Comparison of ENCODE assay signal across 29 cellular contexts in the genomic region with DNA sequence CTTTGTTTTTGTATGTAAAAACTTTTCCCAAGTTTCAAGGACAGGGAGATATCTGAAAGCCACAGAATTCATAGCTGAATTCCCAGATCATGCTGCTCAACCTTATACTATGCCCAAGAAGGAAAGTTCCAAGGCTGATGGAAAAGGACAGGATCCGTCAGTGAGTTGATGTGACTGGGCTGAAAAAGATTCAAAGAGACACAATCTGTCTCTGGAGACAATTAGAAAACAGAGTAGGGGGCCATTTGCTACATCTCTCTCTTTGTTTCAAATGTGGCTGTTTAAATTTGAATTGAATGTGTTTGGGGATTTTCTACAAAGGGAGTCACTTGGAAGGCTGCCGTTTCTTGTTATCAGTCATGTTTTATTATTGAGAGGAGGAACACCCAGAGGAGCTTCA.
"Had no signal": no experiment of that assay in that cellular context is flagged by ENCODE, and none has a peak within 500 bp of the region (broad histone marks: within the 10 kb centered on the region; RNA-seq: fewer than 3 reads in every experiment).

No MANE protein-coding gene starts in this region.

- H3K4me3 Mint-ChIP-seq: activated CD4-positive, alpha-beta memory T cell treated with anti-CD3 and anti-CD28 coated beads, Interleukin-2, amount 10 ng/mL, durations not matched to agents 7 days and 5 days; activated CD4-positive, alpha-beta T cell treated with anti-CD3 and anti-CD28 coated beads, Interleukin-2, amount 10 ng/mL, durations not matched to agents 7 days and 5 days; activated naive CD4-positive, alpha-beta T cell treated with anti-CD3 and anti-CD28 coated beads, Interleukin-2, amount 10 ng/mL, durations not matched to agents 7 days and 5 days; activated naive CD8-positive, alpha-beta T cell treated with anti-CD3 and anti-CD28 coated beads, Interleukin-2, amount 10 ng/mL, durations not matched to agents 7 days and 5 days; activated T-cell treated with anti-CD3 and anti-CD28 coated beads, Interleukin-2, amount 50 U/mL, for 24 hours; activated T-cell treated with anti-CD3 and anti-CD28 coated beads, Interleukin-2, amount 50 U/mL, for 72 hours; brain had no signal

- H3K27ac Mint-ChIP-seq: activated CD4-positive, alpha-beta memory T cell treated with anti-CD3 and anti-CD28 coated beads, Interleukin-2, amount 10 ng/mL, durations not matched to agents 7 days and 5 days; activated CD4-positive, alpha-beta T cell treated with anti-CD3 and anti-CD28 coated beads, Interleukin-2, amount 10 ng/mL, durations not matched to agents 7 days and 5 days; activated naive CD4-positive, alpha-beta T cell treated with anti-CD3 and anti-CD28 coated beads, Interleukin-2, amount 10 ng/mL, durations not matched to agents 7 days and 5 days; activated naive CD4-positive, alpha-beta T cell treated with anti-CD3 and anti-CD28 coated beads, Interleukin-2, amount 50 U/mL, for 72 hours; activated naive CD8-positive, alpha-beta T cell treated with anti-CD3 and anti-CD28 coated beads, Interleukin-2, amount 10 ng/mL, durations not matched to agents 7 days and 5 days; activated T-cell treated with anti-CD3 and anti-CD28 coated beads, Interleukin-2, amount 50 U/mL, for 24 hours; activated T-cell treated with anti-CD3 and anti-CD28 coated beads, Interleukin-2, amount 50 U/mL, for 72 hours; brain had no signal

- H3K27ac ChIP-seq: ascending aorta, breast epithelium, cardiac muscle cell, colonic mucosa, esophagus muscularis mucosa, foreskin keratinocyte, gastrocnemius medialis, heart left ventricle had no signal

- H3K9me3 ChIP-seq: ascending aorta, breast epithelium, colonic mucosa, esophagus muscularis mucosa, gastrocnemius medialis had no signal

- H3K27me3 ChIP-seq: ascending aorta, breast epithelium, cardiac muscle cell, colonic mucosa, esophagus muscularis mucosa, foreskin keratinocyte, gastrocnemius medialis, heart left ventricle had no signal

- H3K9me3 Mint-ChIP-seq: activated CD4-positive, alpha-beta T cell treated with anti-CD3 and anti-CD28 coated beads, Interleukin-2, amount 10 ng/mL, durations not matched to agents 7 days and 5 days; activated naive CD4-positive, alpha-beta T cell treated with anti-CD3 and anti-CD28 coated beads, Interleukin-2, amount 10 ng/mL, durations not matched to agents 7 days and 5 days had no signal

- H3K36me3 ChIP-seq: ascending aorta, breast epithelium, cardiac muscle cell, colonic mucosa, esophagus muscularis mucosa, gastrocnemius medialis, heart left ventricle had no signal

- ATAC-seq: activated naive CD4-positive, alpha-beta T cell treated with anti-CD3 and anti-CD28 coated beads, Interleukin-2, amount 50 U/mL, for 72 hours; activated T-cell treated with anti-CD3 and anti-CD28 coated beads, Interleukin-2, amount 50 U/mL, for 72 hours; foreskin keratinocyte; gastrocnemius medialis; heart left ventricle had no signal

- H3K36me3 Mint-ChIP-seq: activated naive CD4-positive, alpha-beta T cell treated with anti-CD3 and anti-CD28 coated beads, Interleukin-2, amount 10 ng/mL, durations not matched to agents 7 days and 5 days; activated naive CD4-positive, alpha-beta T cell treated with anti-CD3 and anti-CD28 coated beads, Interleukin-2, amount 50 U/mL, for 72 hours; activated naive CD8-positive, alpha-beta T cell treated with anti-CD3 and anti-CD28 coated beads, Interleukin-2, amount 10 ng/mL, durations not matched to agents 7 days and 5 days; brain had no signal

- H3K4me1 Mint-ChIP-seq: activated CD4-positive, alpha-beta memory T cell treated with anti-CD3 and anti-CD28 coated beads, Interleukin-2, amount 10 ng/mL, durations not matched to agents 7 days and 5 days; activated CD4-positive, alpha-beta T cell treated with anti-CD3 and anti-CD28 coated beads, Interleukin-2, amount 10 ng/mL, durations not matched to agents 7 days and 5 days; activated naive CD4-positive, alpha-beta T cell treated with anti-CD3 and anti-CD28 coated beads, Interleukin-2, amount 10 ng/mL, durations not matched to agents 7 days and 5 days; activated naive CD8-positive, alpha-beta T cell treated with anti-CD3 and anti-CD28 coated beads, Interleukin-2, amount 10 ng/mL, durations not matched to agents 7 days and 5 days had no signal

- DNase-seq: activated CD4-positive, alpha-beta memory T cell treated with anti-CD3 and anti-CD28 coated beads, Interleukin-2, amount 10 ng/mL, durations not matched to agents 7 days and 5 days; activated CD4-positive, alpha-beta T cell treated with anti-CD3 and anti-CD28 coated beads for 1 hour; activated CD4-positive, alpha-beta T cell treated with anti-CD3 and anti-CD28 coated beads for 4 hours; activated CD4-positive, alpha-beta T cell treated with anti-CD3 and anti-CD28 coated beads, Interleukin-2, amount 10 ng/mL, durations not matched to agents 7 days and 5 days; activated CD4-positive, alpha-beta T cell treated with anti-CD3 and anti-CD28 coated beads, Interleukin-2, amount 50 U/mL, for 4 hours; activated CD8-positive, alpha-beta memory T cell treated with anti-CD3 and anti-CD28 coated beads, Interleukin-2, amount 50 U/mL, for 48 hours; activated gamma-delta T cell; activated naive CD4-positive, alpha-beta T cell; activated naive CD4-positive, alpha-beta T cell treated with anti-CD3 and anti-CD28 coated beads, Interleukin-2, amount 10 ng/mL, durations not matched to agents 7 days and 5 days; activated naive CD8-positive, alpha-beta T cell treated with anti-CD3 and anti-CD28 coated beads, Interleukin-2, amount 10 ng/mL, durations not matched to agents 7 days and 5 days; activated T-cell treated with anti-CD3 and anti-CD28 coated beads for 4 hours; activated T-cell treated with anti-CD3 and anti-CD28 coated beads, Interleukin-2, amount 50 U/mL, for 24 hours; activated T-cell treated with anti-CD3 and anti-CD28 coated beads, Interleukin-2, amount 50 U/mL, for 72 hours; central memory CD4-positive, alpha-beta T cell; cerebellar nuclear complex; colonic mucosa; effector memory CD4-positive, alpha-beta T cell; erythroblast; foreskin keratinocyte; gastrocnemius medialis; glutamatergic neuron; heart left ventricle; T-helper 2 cell had no signal

- H3K27me3 Mint-ChIP-seq: activated CD4-positive, alpha-beta memory T cell treated with anti-CD3 and anti-CD28 coated beads, Interleukin-2, amount 10 ng/mL, durations not matched to agents 7 days and 5 days; activated CD4-positive, alpha-beta T cell treated with anti-CD3 and anti-CD28 coated beads, Interleukin-2, amount 10 ng/mL, durations not matched to agents 7 days and 5 days; activated naive CD4-positive, alpha-beta T cell treated with anti-CD3 and anti-CD28 coated beads, Interleukin-2, amount 10 ng/mL, durations not matched to agents 7 days and 5 days; activated naive CD8-positive, alpha-beta T cell treated with anti-CD3 and anti-CD28 coated beads, Interleukin-2, amount 10 ng/mL, durations not matched to agents 7 days and 5 days; activated T-cell treated with anti-CD3 and anti-CD28 coated beads, Interleukin-2, amount 50 U/mL, for 24 hours; brain had no signal

- H3K4me3 ChIP-seq: ascending aorta, breast epithelium, cardiac muscle cell, colonic mucosa, esophagus muscularis mucosa, gastrocnemius medialis, heart left ventricle had no signal

- H3K4me1 ChIP-seq: ascending aorta, breast epithelium, colonic mucosa, esophagus muscularis mucosa, foreskin keratinocyte, gastrocnemius medialis, heart left ventricle had no signal
